Comparison of ENCODE assay signal across 22 cellular contexts in genomic region chr3:166519443-166519842, GRCh38.
DNase-seq lines count a peak whose midpoint lies in the region; ATAC-seq, FAIRE-seq and TF ChIP-seq lines count a peak whose summit lies in the region.
"Had no signal": no experiment of that assay in that cellular context is flagged by ENCODE, and none has a peak within 500 bp of the region (broad histone marks: within the 10 kb centered on the region; RNA-seq: fewer than 3 reads in every experiment).

No MANE protein-coding gene starts in this region.

- H3K27me3 Mint-ChIP-seq in activated CD4-positive, alpha-beta T cell treated with anti-CD3 and anti-CD28 coated beads for 36 hours = no peaks in the 10 kb centered on the region
- H3K27me3 Mint-ChIP-seq: B cell; CD4-positive, alpha-beta T cell had no signal

- no peaks in the 10 kb centered on the region for H3K9me1 ChIP-seq in IMR-90 (ENCODE audit: insufficient read depth, low read length)

- H4K8ac ChIP-seq in IMR-90 (ENCODE audit: low read depth in 2 of 2, low read length in 2 of 2) = no peak overlapping the region

- DNase-seq in A549 (ENCODE audit: low read depth in 1 of 2, low spot score in 1 of 2) = no peak
- DNase-seq in GM23248 = peak; percentile 0
- DNase-seq in IMR-90 = no peak
- DNase-seq in activated CD4-positive, alpha-beta T cell treated with anti-CD3 and anti-CD28 coated beads for 36 hours = no peak
- no peak for DNase-seq in NCI-H1436 treated with DMSO at 0.1 percent for 48 hours (lab: John Stamatoyannopoulos, UW)
- DNase-seq: 8988T; AML-193; Caco-2; Calu3; CD4-positive, alpha-beta T cell; CD8-positive, alpha-beta T cell; DMS79 treated with DMSO at 0.1 percent for 48 hours; GF-D8 had no signal

- H3K4me2 ChIP-seq in A549 = no peak overlapping the region
- no peak overlapping the region for H3K4me2 ChIP-seq in GM23248 (ENCODE audit: unreplicated experiment)
- H3K4me2 ChIP-seq in IMR-90 (ENCODE audit: low read depth, low read length) = no peak overlapping the region
- H3K4me2 ChIP-seq: BLaER1 treated with 17β-estradiol and CSF1 and Interleukin-3, amounts not matched to agents 10 nM and 100 nM had no signal

- H2BK120ac ChIP-seq in IMR-90 (ENCODE audit: low read depth, low read length) = no peak overlapping the region

- H3K9me3 Mint-ChIP-seq in activated CD4-positive, alpha-beta T cell treated with anti-CD3 and anti-CD28 coated beads for 36 hours (ENCODE audit: low read depth) = peaks cover 18% of the 10 kb centered on the region

- TF ChIP-seq RAD21 in A549 (conservative IDR thresholded peaks at IDR 0.05 in 1 of 2, IDR thresholded peaks at IDR 0.05 in 1 of 2) = no peak
- no peak for TF ChIP-seq RAD21 in IMR-90 (IDR thresholded peaks at IDR 0.05; ENCODE audit: low read length)

- 68% methylated on average over 2 of the region's 2 CpGs for WGBS in A549 (ENCODE audit: missing lambda C conversion rate)
- WGBS in GM23248 (ENCODE audit: low coverage in 1 of 2, low lambda C conversion rate in 2 of 2, missing lambda C conversion rate in 2 of 2), 2 experiments = 35 to 43% methylated on average over 2 of the region's 2 CpGs
- no CpG with 5 or more reads among the region's 2 CpGs for WGBS in IMR-90 (ENCODE audit: extremely low coverage in 2 of 2, insufficient read length in 1 of 2), 2 experiments

- H4K91ac ChIP-seq in IMR-90 (ENCODE audit: insufficient read depth, low read depth, low read length) = no peak overlapping the region

- intact Hi-C loops in IMR-90 (cut with micrococcal nuclease) = no loop called here
- intact Hi-C loops in activated CD4-positive, alpha-beta T cell treated with anti-CD3 and anti-CD28 coated beads for 36 hours (cut with DNase I, micrococcal nuclease) = no loop called here

- H2AK5ac ChIP-seq in IMR-90 (ENCODE audit: low read depth, low read length) = no peak overlapping the region

- H3F3A ChIP-seq in GM23248 (ENCODE audit: insufficient read depth) = no peaks in the 10 kb centered on the region

- no peak overlapping the region for H2BK20ac ChIP-seq in IMR-90 (ENCODE audit: low read depth, low read length)

- no peak overlapping the region for H3K23ac ChIP-seq in IMR-90 (ENCODE audit: low read depth, low read length)

- no peaks in the 10 kb centered on the region for H3K79me1 ChIP-seq in IMR-90 (ENCODE audit: low read depth in 1 of 2, low read length in 2 of 2)

- CTCF ChIA-PET in A549 (lab: Yijun Ruan, JAX) (no interaction called here), IMR-90 (lab: Yijun Ruan, JAX) (no interaction called here)
- CTCF ChIA-PET in activated CD4-positive, alpha-beta T cell treated with anti-CD3 and anti-CD28 coated beads for 36 hours (lab: Charles Lee) = no interaction called here

- no peak overlapping the region for H3K4ac ChIP-seq in IMR-90 (ENCODE audit: low read depth, low read length)

- H3K27ac ChIP-seq in A549 = no peak overlapping the region
- H3K27ac ChIP-seq in GM23248 = no peak overlapping the region
- H3K27ac ChIP-seq in IMR-90 (ENCODE audit: insufficient read depth, low read length) = no peak overlapping the region
- H3K27ac ChIP-seq: BLaER1 treated with 17β-estradiol and CSF1 and Interleukin-3, amounts not matched to agents 10 nM and 100 nM; C4-2B had no signal

- H3K4me1 Mint-ChIP-seq in activated CD4-positive, alpha-beta T cell treated with anti-CD3 and anti-CD28 coated beads for 36 hours = no peaks in the 10 kb centered on the region
- H3K4me1 Mint-ChIP-seq: B cell had no signal

- no peaks in the 10 kb centered on the region for H3K36me3 Mint-ChIP-seq in activated CD4-positive, alpha-beta T cell treated with anti-CD3 and anti-CD28 coated beads for 36 hours (ENCODE audit: low read depth)
- H3K36me3 Mint-ChIP-seq: CD8-positive, alpha-beta T cell had no signal

- H4K5ac ChIP-seq in IMR-90 (ENCODE audit: low read depth, low read length) = no peak overlapping the region

- TF ChIP-seq POLR2A in A549 (IDR thresholded peaks at IDR 0.05; ENCODE audit: low read length) = no peak
- no peak for TF ChIP-seq POLR2A in IMR-90 (IDR thresholded peaks at IDR 0.05; ENCODE audit: low read depth, low read length)

- no peak for TF ChIP-seq CTCF in A549 (IDR thresholded peaks at IDR 0.05)
- no peak for TF ChIP-seq CTCF in IMR-90 (conservative IDR thresholded peaks at IDR 0.05; ENCODE audit: low read depth, low read length)

- POLR2A ChIA-PET in A549 (lab: Yijun Ruan, JAX) = no interaction called here
- POLR2A ChIA-PET in IMR-90 (lab: Charles Lee; ENCODE audit: unreplicated experiment) = no interaction called here
- POLR2A ChIA-PET in activated CD4-positive, alpha-beta T cell treated with anti-CD3 and anti-CD28 coated beads for 36 hours (lab: Charles Lee) = no interaction called here

- H3K14ac ChIP-seq in IMR-90 (replicated peaks; ENCODE audit: low read depth, low read length) = no peak overlapping the region

- H4K20me1 ChIP-seq in GM23248 (ENCODE audit: insufficient read depth) (no peaks in the 10 kb centered on the region), IMR-90 (ENCODE audit: insufficient read depth, low read length) (no peaks in the 10 kb centered on the region)
- H4K20me1 ChIP-seq: BLaER1 treated with 17β-estradiol and CSF1 and Interleukin-3, amounts not matched to agents 10 nM and 100 nM had no signal

- TF ChIP-seq EP300 in A549 (IDR thresholded peaks at IDR 0.05) = no peak

- H3K27me3 ChIP-seq in GM23248 (replicated peaks; ENCODE audit: insufficient read depth) (no peaks in the 10 kb centered on the region), IMR-90 (ENCODE audit: control insufficient read depth, insufficient read depth, low read length) (no peaks in the 10 kb centered on the region)
- H3K27me3 ChIP-seq: BLaER1 treated with 17β-estradiol and CSF1 and Interleukin-3, amounts not matched to agents 10 nM and 100 nM had no signal

- FAIRE-seq in A549 (lab: Jason Lieb, UNC) = no peak
- FAIRE-seq: A204.1, D721Med, G401.6, GM12891, GM19239 had no signal

- no peaks in the 10 kb centered on the region for H3K9me2 ChIP-seq in GM23248 (ENCODE audit: insufficient read depth)

- H3K56ac ChIP-seq in IMR-90 (ENCODE audit: extremely low read depth, insufficient read depth, low read length) = no peak overlapping the region

- in situ Hi-C loops in GM23248 (cut with MboI) (no loop called here), IMR-90 (cut with MboI; ENCODE audit: low sequenced_read_pairs) (no loop called here)

- H2BK5ac ChIP-seq in IMR-90 (ENCODE audit: low read depth, low read length, poor library complexity, severe bottlenecking) = no peak overlapping the region

- H3K4me1 ChIP-seq in A549 (no peaks in the 10 kb centered on the region), GM23248 (ENCODE audit: insufficient read depth) (no peaks in the 10 kb centered on the region), IMR-90 (ENCODE audit: control insufficient read depth, insufficient read depth, low read length) (no peaks in the 10 kb centered on the region)
- H3K4me1 ChIP-seq: BLaER1 treated with 17β-estradiol and CSF1 and Interleukin-3, amounts not matched to agents 10 nM and 100 nM; Caco-2 had no signal

- H3K9me3 ChIP-seq in A549 (no peaks in the 10 kb centered on the region), GM23248 (ENCODE audit: low read depth) (peaks cover 1% of the 10 kb centered on the region), IMR-90 (ENCODE audit: control insufficient read depth, insufficient read depth, low read length) (0 out of 2 replicates have a peak, but pooled peaks cover 3% of the 10 kb centered on the region)
- H3K9me3 ChIP-seq: Caco-2 had no signal

- dilution Hi-C loops in IMR-90 (cut with HindIII; ENCODE audit: low sequenced_read_pairs, unreplicated experiment) = no loop called here

- no peak overlapping the region for H2BK15ac ChIP-seq in IMR-90 (ENCODE audit: low read depth, low read length)

- H3K9ac ChIP-seq in GM23248 = no peak overlapping the region
- no peak overlapping the region for H3K9ac ChIP-seq in IMR-90 (ENCODE audit: low read depth, low read length)
- H3K9ac ChIP-seq: BLaER1 treated with 17β-estradiol and CSF1 and Interleukin-3, amounts not matched to agents 10 nM and 100 nM had no signal

- H3K4me3 ChIP-seq in A549 (no peak overlapping the region), GM23248 (no peak overlapping the region), IMR-90 (ENCODE audit: insufficient read depth, low read depth, low read length) (no peak overlapping the region)
- H3K4me3 ChIP-seq: BLaER1 treated with 17β-estradiol and CSF1 and Interleukin-3, amounts not matched to agents 10 nM and 100 nM had no signal

- no peak overlapping the region for H2AK9ac ChIP-seq in IMR-90 (replicated peaks; ENCODE audit: low read depth, low read length, poor library complexity)

- no peak overlapping the region for H3K18ac ChIP-seq in IMR-90 (ENCODE audit: low read depth, low read length)

- no TSS peak for BruUV-seq in IMR-90 (replicated peaks; lab: Mats Ljungman, UMichigan)

- ATAC-seq in A549 = no peak
- ATAC-seq in IMR-90 (ENCODE audit: low read depth) = no peak
- ATAC-seq in activated CD4-positive, alpha-beta T cell treated with anti-CD3 and anti-CD28 coated beads for 36 hours = no peak
- no peak for ATAC-seq in HG03439 (IDR thresholded peaks at IDR 0.05; ENCODE audit: unreplicated experiment)
- ATAC-seq: CD8-positive, alpha-beta T cell had no signal

- no peaks in the 10 kb centered on the region for H3K36me3 ChIP-seq in GM23248 (ENCODE audit: low read depth)
- H3K36me3 ChIP-seq in IMR-90 (ENCODE audit: control insufficient read depth, insufficient read depth, low read length) = no peaks in the 10 kb centered on the region
- H3K36me3 ChIP-seq: BLaER1 treated with 17β-estradiol and CSF1 and Interleukin-3, amounts not matched to agents 10 nM and 100 nM had no signal

- no peak overlapping the region for H3K27ac Mint-ChIP-seq in activated CD4-positive, alpha-beta T cell treated with anti-CD3 and anti-CD28 coated beads for 36 hours
- H3K27ac Mint-ChIP-seq: B cell; CD4-positive, alpha-beta T cell; CD8-positive, alpha-beta T cell had no signal

- no peaks in the 10 kb centered on the region for H3K79me2 ChIP-seq in GM23248 (ENCODE audit: insufficient read depth)

- no peak overlapping the region for H3K4me3 Mint-ChIP-seq in activated CD4-positive, alpha-beta T cell treated with anti-CD3 and anti-CD28 coated beads for 36 hours
- H3K4me3 Mint-ChIP-seq: B cell; CD4-positive, alpha-beta T cell; CD8-positive, alpha-beta T cell had no signal

- H2AFZ ChIP-seq in GM23248 (no peak overlapping the region), IMR-90 (replicated peaks; ENCODE audit: low read length, poor library complexity) (no peak overlapping the region)

TF ChIP-seq in A549, 52 proteins besides CTCF, POLR2A, EP300 and RAD21:
- TF ChIP-seq NR3C1 (IDR thresholded peaks at IDR 0.05) (no peak), MAFK (IDR thresholded peaks at IDR 0.05; ENCODE audit: partially characterized antibody) (peak; percentile 63)
TF ChIP-seq in A549: peak in this region for 1.

TF ChIP-seq in IMR-90, 13 proteins besides CTCF, POLR2A, EP300 and RAD21 (continues in another document):
- no peak for TF ChIP-seq FOS (IDR thresholded peaks at IDR 0.05; ENCODE audit: low read depth, low read length)
- no peak for TF ChIP-seq USF2 (IDR thresholded peaks at IDR 0.05; ENCODE audit: low read depth, low read length)
